In the genomic region with DNA sequence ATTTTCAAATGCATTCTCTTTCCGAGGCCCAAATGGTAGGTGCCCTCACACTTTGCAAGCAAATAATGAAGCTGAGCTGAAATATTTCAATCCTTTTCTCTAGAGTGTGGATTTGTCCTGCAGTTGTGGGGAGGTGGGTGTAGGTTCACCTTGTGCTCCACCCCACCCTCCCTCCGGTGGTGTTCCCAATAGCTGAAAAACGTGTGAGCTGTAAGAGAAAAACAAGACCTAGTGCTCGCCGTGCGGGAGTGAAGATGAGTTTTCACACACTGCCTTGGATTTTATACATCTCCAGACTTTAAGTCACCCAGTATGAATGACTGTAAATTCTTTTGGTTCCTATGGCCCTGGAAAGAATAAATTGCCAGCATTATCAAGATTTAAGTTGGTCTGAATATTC, we compare ENCODE assay signal across 17 cellular contexts. TPM values are rescaled to one million over a fixed set of nuclear protein-coding genes. Genes with fewer than 3 reads are reported as not detected.
DNase-seq lines count a peak whose midpoint lies in the region; ATAC-seq and TF ChIP-seq lines count a peak whose summit lies in the region.
"Had no signal": no experiment of that assay in that cellular context is flagged by ENCODE, and none has a peak within 500 bp of the region (broad histone marks: within the 10 kb centered on the region; RNA-seq: fewer than 3 reads in every experiment).

No MANE protein-coding gene starts in this region.

- no peaks in the 10 kb centered on the region for H3K9me3 ChIP-seq in WERI-Rb-1 (ENCODE audit: severe bottlenecking)
- no peaks in the 10 kb centered on the region for H3K9me3 ChIP-seq in iPS-18c (ENCODE audit: control insufficient read depth, insufficient read depth, low read length)

- H3K27me3 Mint-ChIP-seq in activated naive CD4-positive, alpha-beta T cell treated with anti-CD3 and anti-CD28 coated beads, Interleukin-2, amount 50 U/mL, for 24 hours = peaks cover 41% of the 10 kb centered on the region
- peaks cover 54% of the 10 kb centered on the region for H3K27me3 Mint-ChIP-seq in activated naive CD4-positive, alpha-beta T cell treated with anti-CD3 and anti-CD28 coated beads for 36 hours (ENCODE audit: low read depth)
- H3K27me3 Mint-ChIP-seq in type B pancreatic cell = peaks cover 6% of the 10 kb centered on the region

- peak overlapping the region; percentile 98 for H3K27ac ChIP-seq in WERI-Rb-1

- intact Hi-C loops in activated naive CD4-positive, alpha-beta T cell treated with anti-CD3 and anti-CD28 coated beads for 36 hours (cut with micrococcal nuclease) = no loop called here

- no peak for DNase-seq in activated naive CD4-positive, alpha-beta T cell treated with anti-CD3 and anti-CD28 coated beads for 36 hours
- DNase-seq in WERI-Rb-1 = peak; percentile 39
- no peak for DNase-seq in type B pancreatic cell (ENCODE audit: extremely low spot score, unreplicated experiment)
- no peak for DNase-seq in GDM1 (lab: John Stamatoyannopoulos, UW)
- no peak for DNase-seq in hepatic stellate cell (ENCODE audit: low spot score)
- DNase-seq: aorta; Karpas-422; mammary epithelial cell; NCI-H446 treated with DMSO at 0.1 percent for 48 hours; posterior cingulate gyrus; stimulated activated CD4-positive, alpha-beta T cell treated with anti-CD3 and anti-CD28 coated beads, Interleukin-4, amount 100 ng/mL, for 1 hour; stimulated activated naive CD4-positive, alpha-beta T cell treated with Interleukin-2 at 50 U/mL for 16 hours had no signal

- H3K4me3 ChIP-seq in WERI-Rb-1 (ENCODE audit: low read depth, low read length) (peak overlapping the region; percentile 63), iPS-18c (ENCODE audit: insufficient read depth, low read depth, low read length) (peak overlapping the region; percentile 94)

- H3K36me3 ChIP-seq in WERI-Rb-1 = peaks cover 14% of the 10 kb centered on the region

- H3K27ac Mint-ChIP-seq in activated naive CD4-positive, alpha-beta T cell treated with anti-CD3 and anti-CD28 coated beads, Interleukin-2, amount 50 U/mL, for 24 hours = no peak overlapping the region
- no peak overlapping the region for H3K27ac Mint-ChIP-seq in activated naive CD4-positive, alpha-beta T cell treated with anti-CD3 and anti-CD28 coated beads for 36 hours
- H3K27ac Mint-ChIP-seq in type B pancreatic cell = peak overlapping the region; percentile 96
- H3K27ac Mint-ChIP-seq: B cell had no signal

- H3K9me3 Mint-ChIP-seq in activated naive CD4-positive, alpha-beta T cell treated with anti-CD3 and anti-CD28 coated beads, Interleukin-2, amount 50 U/mL, for 24 hours = no peaks in the 10 kb centered on the region
- H3K9me3 Mint-ChIP-seq in activated naive CD4-positive, alpha-beta T cell treated with anti-CD3 and anti-CD28 coated beads for 36 hours = no peaks in the 10 kb centered on the region
- no peaks in the 10 kb centered on the region for H3K9me3 Mint-ChIP-seq in type B pancreatic cell

- H3K36me3 Mint-ChIP-seq in activated naive CD4-positive, alpha-beta T cell treated with anti-CD3 and anti-CD28 coated beads, Interleukin-2, amount 50 U/mL, for 24 hours = no peaks in the 10 kb centered on the region
- H3K36me3 Mint-ChIP-seq in activated naive CD4-positive, alpha-beta T cell treated with anti-CD3 and anti-CD28 coated beads for 36 hours (ENCODE audit: low read depth) = peaks cover 7% of the 10 kb centered on the region
- peaks cover 7% of the 10 kb centered on the region for H3K36me3 Mint-ChIP-seq in type B pancreatic cell

- ATAC-seq in HG03442 (IDR thresholded peaks at IDR 0.05; ENCODE audit: unreplicated experiment) = no peak

- H3K4me3 Mint-ChIP-seq in activated naive CD4-positive, alpha-beta T cell treated with anti-CD3 and anti-CD28 coated beads, Interleukin-2, amount 50 U/mL, for 24 hours = peak overlapping the region; percentile 42
- no peak overlapping the region for H3K4me3 Mint-ChIP-seq in activated naive CD4-positive, alpha-beta T cell treated with anti-CD3 and anti-CD28 coated beads for 36 hours
- peak overlapping the region; percentile 98 for H3K4me3 Mint-ChIP-seq in type B pancreatic cell

- TF ChIP-seq CTCF in WERI-Rb-1 (IDR thresholded peaks at IDR 0.05; ENCODE audit: low read depth, low read length) (no peak), type B pancreatic cell (conservative IDR thresholded peaks at IDR 0.05) (no peak)

- peaks cover 15% of the 10 kb centered on the region for H3K4me1 Mint-ChIP-seq in activated naive CD4-positive, alpha-beta T cell treated with anti-CD3 and anti-CD28 coated beads, Interleukin-2, amount 50 U/mL, for 24 hours
- H3K4me1 Mint-ChIP-seq in activated naive CD4-positive, alpha-beta T cell treated with anti-CD3 and anti-CD28 coated beads for 36 hours (ENCODE audit: low read depth) = peaks cover 13% of the 10 kb centered on the region
- H3K4me1 Mint-ChIP-seq in type B pancreatic cell (ENCODE audit: unreplicated experiment) = peaks cover 20% of the 10 kb centered on the region

- CTCF ChIA-PET in activated naive CD4-positive, alpha-beta T cell treated with anti-CD3 and anti-CD28 coated beads for 36 hours (lab: Charles Lee) = interaction anchor here (0.8 kb wide), 1 partner anchor 15 kb away, joined by 5 read pairs; no protein-coding TSS in a partner anchor

- no peaks in the 10 kb centered on the region for H3K27me3 ChIP-seq in WERI-Rb-1 (ENCODE audit: insufficient read depth, low read depth, severe bottlenecking)

RNA-seq across cellular contexts. Expression of gene SOX11, which starts 2.0 kb away (rescaled TPM):
- total RNA-seq in activated naive CD4-positive, alpha-beta T cell treated with anti-CD3 and anti-CD28 coated beads for 36 hours = not detected
- 21.1 and 83.2 TPM in 2 replicates for total RNA-seq in type B pancreatic cell (ENCODE audit: low replicate concordance)
- total RNA-seq: B cell, endothelial cell of umbilical vein had no signal

Comparison
In these comparisons a context has a peak if more than half of its experiments do, and no peak if none do; other contexts are left out.
1. RNA of gene SOX11, which starts 2.0 kb away (total RNA-seq): 21.1 to 83.2 TPM in type B pancreatic cell; not detected in activated naive CD4-positive, alpha-beta T cell treated with anti-CD3 and anti-CD28 coated beads for 36 hours; every median in the first group is over 10 times any median in the second.